ENCODE assay signal across 1 cellular context in the genomic region with DNA sequence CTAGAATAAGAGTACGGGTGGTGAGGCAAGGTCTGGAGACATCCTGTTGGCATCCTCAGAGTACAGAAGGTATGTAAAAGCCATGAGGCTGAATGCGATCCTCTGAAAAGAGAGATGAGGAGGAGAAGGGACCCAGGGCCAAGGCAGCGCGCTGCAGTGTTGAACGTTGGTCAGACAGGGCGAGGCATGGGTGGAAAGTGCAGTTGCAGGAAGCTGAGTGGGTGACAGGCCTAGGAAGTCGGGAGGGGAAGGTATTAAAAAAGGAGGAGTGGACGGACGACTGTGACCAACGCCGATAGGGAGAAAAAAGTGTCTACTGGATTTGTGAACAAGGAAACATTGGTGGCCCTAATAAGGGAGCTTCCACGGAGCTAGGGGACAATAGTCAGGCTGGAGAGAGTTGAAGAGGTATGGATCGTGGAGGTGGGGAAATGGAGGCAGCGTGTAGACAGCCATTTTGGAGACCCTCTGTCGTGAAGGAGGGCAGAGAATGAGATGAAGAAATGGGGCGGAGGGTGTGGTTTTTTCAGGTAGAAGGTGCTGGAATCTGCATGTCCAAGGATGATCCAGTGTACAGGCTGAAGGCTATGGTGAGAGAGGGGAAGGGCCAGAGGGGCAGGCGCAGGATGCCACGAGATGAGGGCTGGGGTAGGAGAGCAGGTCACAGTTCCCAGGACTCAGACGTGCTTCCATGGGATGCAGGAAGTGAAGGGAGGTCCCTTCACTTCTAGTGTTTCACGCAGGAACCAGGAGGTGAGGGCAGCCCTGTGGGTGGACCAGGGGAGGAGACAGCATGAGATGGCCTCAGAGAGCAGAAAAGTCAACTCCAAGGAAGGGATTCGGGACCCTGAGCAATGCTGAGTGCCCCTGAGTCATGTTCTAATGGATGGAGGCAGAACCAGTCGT.
TF ChIP-seq lines count a peak whose summit lies in the region.

No MANE protein-coding gene starts in this region.

TF ChIP-seq in IMR-90, 13 proteins besides CTCF, POLR2A, EP300 and RAD21 (continued from another document):
- TF ChIP-seq RCOR1 (IDR thresholded peaks at IDR 0.05; ENCODE audit: insufficient replicate concordance, low read length) (no peak), CHD1 (IDR thresholded peaks at IDR 0.05; ENCODE audit: low read depth, low read length) (no peak), SMC3 (IDR thresholded peaks at IDR 0.05; ENCODE audit: low read depth, low read length) (no peak), NFE2L2 (IDR thresholded peaks at IDR 0.05; ENCODE audit: low read depth, low read length) (no peak), MXI1 (IDR thresholded peaks at IDR 0.05; ENCODE audit: borderline replicate concordance, low read depth, low read length) (no peak), MAFK (IDR thresholded peaks at IDR 0.05; ENCODE audit: low read depth, low read length) (no peak)
- TF ChIP-seq, protein P1, sequence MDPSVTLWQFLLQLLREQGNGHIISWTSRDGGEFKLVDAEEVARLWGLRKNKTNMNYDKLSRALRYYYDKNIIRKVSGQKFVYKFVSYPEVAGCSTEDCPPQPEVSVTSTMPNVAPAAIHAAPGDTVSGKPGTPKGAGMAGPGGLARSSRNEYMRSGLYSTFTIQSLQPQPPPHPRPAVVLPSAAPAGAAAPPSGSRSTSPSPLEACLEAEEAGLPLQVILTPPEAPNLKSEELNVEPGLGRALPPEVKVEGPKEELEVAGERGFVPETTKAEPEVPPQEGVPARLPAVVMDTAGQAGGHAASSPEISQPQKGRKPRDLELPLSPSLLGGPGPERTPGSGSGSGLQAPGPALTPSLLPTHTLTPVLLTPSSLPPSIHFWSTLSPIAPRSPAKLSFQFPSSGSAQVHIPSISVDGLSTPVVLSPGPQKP (IDR thresholded peaks at IDR 0.05; ENCODE audit: borderline replicate concordance, low read depth, low read length), result no peak
